In the genomic region with DNA sequence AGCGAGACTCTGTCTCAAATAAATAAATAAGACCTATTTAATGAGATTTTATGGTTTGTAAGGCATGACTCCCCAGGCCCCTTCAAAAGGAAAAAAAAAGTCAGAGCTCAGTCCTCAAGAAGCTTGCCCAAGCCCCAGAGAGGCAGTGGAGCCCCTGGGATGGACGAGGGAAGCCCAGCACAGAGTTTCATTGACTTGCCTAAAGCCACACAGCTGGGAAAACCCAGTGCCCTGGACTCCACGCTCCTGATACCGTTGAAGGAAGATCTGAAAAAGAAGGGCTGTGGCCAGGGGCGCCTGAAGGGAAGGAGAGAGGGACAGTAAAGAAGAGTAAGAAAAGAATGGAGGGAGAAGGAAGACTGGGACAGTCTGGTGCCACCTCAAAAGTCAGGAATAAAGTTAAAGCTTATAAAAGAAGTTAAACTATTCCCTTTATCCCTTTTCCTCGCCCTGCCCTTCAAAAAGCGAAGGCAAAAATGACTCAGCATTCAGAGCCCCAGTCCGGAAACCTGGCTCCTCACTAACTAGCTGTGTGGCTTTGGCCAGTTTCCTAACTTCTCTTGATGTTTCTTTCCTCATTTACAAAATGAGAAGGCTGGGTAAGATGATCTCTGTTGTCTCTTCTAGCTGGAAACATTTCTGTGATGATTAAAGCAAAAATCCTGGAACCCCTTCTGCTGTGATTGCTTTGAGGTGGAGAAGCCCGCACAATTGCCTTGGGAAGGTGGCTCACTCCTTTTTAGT, we compare ENCODE assay signal across 12 cellular contexts. TPM values are rescaled to one million over a fixed set of nuclear protein-coding genes. Genes with fewer than 3 reads are reported as not detected.
DNase-seq lines count a peak whose midpoint lies in the region; ATAC-seq and TF ChIP-seq lines count a peak whose summit lies in the region.
"Had no signal": no experiment of that assay in that cellular context is flagged by ENCODE, and none has a peak within 500 bp of the region (broad histone marks: within the 10 kb centered on the region; RNA-seq: fewer than 3 reads in every experiment).

No MANE protein-coding gene starts in this region.

- no peaks in the 10 kb centered on the region for H3K9me3 ChIP-seq in osteoblast (ENCODE audit: low read depth, low read length)
- H3K9me3 ChIP-seq in PC-9 (ENCODE audit: insufficient read depth, low read depth) = no peaks in the 10 kb centered on the region
- H3K9me3 ChIP-seq: prostate gland had no signal

- no peak for TF ChIP-seq CTCF in choroid plexus epithelial cell (conservative IDR thresholded peaks at IDR 0.05; ENCODE audit: low read depth, low read length)
- TF ChIP-seq CTCF in osteoblast (IDR thresholded peaks at IDR 0.05; ENCODE audit: extremely low read depth, low read depth, low read length) = no peak
- TF ChIP-seq CTCF in PC-9 (conservative IDR thresholded peaks at IDR 0.05) = no peak

- H3K4me3 ChIP-seq in choroid plexus epithelial cell (ENCODE audit: low read depth, low read length) = no peak overlapping the region
- peak overlapping the region; percentile 41 for H3K4me3 ChIP-seq in osteoblast (ENCODE audit: insufficient read depth, low read length)
- no peak overlapping the region for H3K4me3 ChIP-seq in PC-9
- H3K4me3 ChIP-seq: prostate gland had no signal

- BruUV-seq in PC-9 (replicated peaks; lab: Mats Ljungman, UMichigan) = no TSS peak

- H3K36me3 ChIP-seq in osteoblast (ENCODE audit: insufficient read depth, low read length) (no peaks in the 10 kb centered on the region), PC-9 (ENCODE audit: low read depth) (no peaks in the 10 kb centered on the region)
- H3K36me3 ChIP-seq: prostate gland had no signal

- CTCF ChIA-PET in PC-9 (lab: Charles Lee) = no interaction called here

- no peak for ATAC-seq in GM21390 (IDR thresholded peaks at IDR 0.05; ENCODE audit: unreplicated experiment)
- ATAC-seq: stimulated activated memory B cell treated with anti-CD40 and anti-IgM and Interleukin-4, amounts not matched to agents 10 μg/mL and 1 μg/mL and 100 μg/mL, for 72 hours had no signal

- POLR2A ChIA-PET in PC-9 (lab: Charles Lee; ENCODE audit: unreplicated experiment) = interaction anchor here (0.6 kb wide), 1 partner anchor 23 kb away, joined by 3 read pairs; no protein-coding TSS in a partner anchor

- H3K9me2 ChIP-seq in PC-9 (ENCODE audit: insufficient read depth) = no peaks in the 10 kb centered on the region

- H3K27me3 ChIP-seq in osteoblast (ENCODE audit: insufficient read depth, low read length) (no peaks in the 10 kb centered on the region), PC-9 (ENCODE audit: insufficient read depth, low read depth) (no peaks in the 10 kb centered on the region)

- peaks cover 32% of the 10 kb centered on the region for H3K4me1 ChIP-seq in osteoblast (ENCODE audit: insufficient read depth, low read length)
- H3K4me1 ChIP-seq in PC-9 (replicated peaks; ENCODE audit: insufficient read depth) = no peaks in the 10 kb centered on the region
- H3K4me1 ChIP-seq: prostate gland had no signal

- DNase-seq in ELR (ENCODE audit: low read depth) (peak; percentile 30), NOMO-1 treated with dmso at 0.1 percent for 144 hours (lab: John Stamatoyannopoulos, UW; ENCODE audit: unreplicated experiment) (peak; percentile 26), choroid plexus epithelial cell (ENCODE audit: low read depth) (peak; percentile 30), osteoblast (ENCODE audit: insufficient read length, low spot score, missing footprints) (peak; percentile 90), PC-9 (no peak), epidermal melanocyte (ENCODE audit: insufficient read length, low spot score) (no peak), germinal center (ENCODE audit: low spot score) (no peak)
- DNase-seq: COR-L47, NCI-H2171 had no signal

- no peaks in the 10 kb centered on the region for H3K79me2 ChIP-seq in osteoblast (ENCODE audit: insufficient read depth, low read length)
- peaks cover under 1% of the 10 kb centered on the region; the same call in 1 of the 2 replicates for H3K79me2 ChIP-seq in PC-9 (ENCODE audit: low read depth)

- H3F3A ChIP-seq in PC-9 (ENCODE audit: insufficient read depth, low read depth) = no peaks in the 10 kb centered on the region

- intact Hi-C loops in PC-9 (cut with micrococcal nuclease; ENCODE audit: unreplicated experiment) = no loop called here

- H2AFZ ChIP-seq in osteoblast (ENCODE audit: low read length) (peak overlapping the region; percentile 85), PC-9 (no peak overlapping the region)

- H3K4me2 ChIP-seq in osteoblast (ENCODE audit: insufficient read depth, low read length) (peak overlapping the region; percentile 72), PC-9 (no peak overlapping the region)

- H3K27ac ChIP-seq in osteoblast (ENCODE audit: low read depth, low read length) = peak overlapping the region; percentile 80
- no peak overlapping the region for H3K27ac ChIP-seq in PC-9
- H3K27ac ChIP-seq: prostate gland had no signal

- H4K20me1 ChIP-seq in osteoblast (ENCODE audit: insufficient read depth, low read length) (no peaks in the 10 kb centered on the region), PC-9 (ENCODE audit: insufficient read depth) (no peaks in the 10 kb centered on the region)

RNA-seq across cellular contexts. Expression of gene LYPD1, which starts 46.7 kb away (rescaled TPM):
- total RNA-seq in osteoblast = 2.5 and 5.9 TPM in 2 replicates
- 5.1 and 10.3 TPM in 2 replicates for total RNA-seq in PC-9 (2021)

Comparison
In these comparisons a context has a peak if more than half of its experiments do, and no peak if none do; other contexts are left out.
1. DNase-seq: peak in ELR (single experiment), NOMO-1 treated with dmso at 0.1 percent for 144 hours (single experiment), choroid plexus epithelial cell (single experiment) and osteoblast (single experiment); none in PC-9 (0 of 2), epidermal melanocyte (single experiment) and germinal center (single experiment).